22 cellular contexts compared by ENCODE assay signal in the genomic region with DNA sequence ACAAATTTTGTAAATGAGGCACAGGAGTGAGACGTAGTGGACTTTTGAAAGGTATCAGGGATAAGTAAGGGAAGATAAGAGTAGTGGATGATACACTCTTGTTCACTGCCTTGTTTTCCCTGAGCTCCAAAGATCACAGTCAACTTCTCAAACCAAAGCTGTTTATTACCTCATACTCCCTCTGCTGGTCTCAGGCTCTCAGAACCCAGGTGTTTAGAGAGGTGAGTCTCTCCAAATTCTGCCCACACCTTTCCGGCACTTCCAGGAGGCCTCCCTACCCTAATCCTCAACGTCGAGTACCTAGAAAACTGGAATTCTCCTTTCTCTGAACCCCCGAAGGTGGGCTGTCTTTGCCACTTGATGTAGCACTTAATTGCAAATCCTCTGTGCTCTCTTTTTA.
A peak's percentile ranks its signal among the peaks of the same experiment; 100 is the strongest.
DNase-seq lines count a peak whose midpoint lies in the region; ATAC-seq, FAIRE-seq and TF ChIP-seq lines count a peak whose summit lies in the region.
"Had no signal": no experiment of that assay in that cellular context is flagged by ENCODE, and none has a peak within 500 bp of the region (broad histone marks: within the 10 kb centered on the region; RNA-seq: fewer than 3 reads in every experiment).

No MANE protein-coding gene starts in this region.

- no peaks in the 10 kb centered on the region for H3K36me3 Mint-ChIP-seq in MCF 10A (ENCODE audit: insufficient read depth, unreplicated experiment)

- no peaks in the 10 kb centered on the region for H4K20me1 ChIP-seq in OCI-LY3 (ENCODE audit: insufficient read depth, low read length)
- H4K20me1 ChIP-seq: BLaER1 treated with 17β-estradiol and CSF1 and Interleukin-3, amounts not matched to agents 10 nM and 100 nM had no signal

- H3K27ac Mint-ChIP-seq in MCF 10A (ENCODE audit: low read depth, unreplicated experiment): no peak overlapping the region
- H3K27ac Mint-ChIP-seq: activated naive CD4-positive, alpha-beta T cell treated with anti-CD3 and anti-CD28 coated beads, Interleukin-2, amount 50 U/mL, for 72 hours; activated T-cell treated with anti-CD3 and anti-CD28 coated beads, Interleukin-2, amount 50 U/mL, for 72 hours had no signal

- H3K4me3 Mint-ChIP-seq in MCF 10A (ENCODE audit: unreplicated experiment): no peak overlapping the region
- H3K4me3 Mint-ChIP-seq: activated T-cell treated with anti-CD3 and anti-CD28 coated beads, Interleukin-2, amount 50 U/mL, for 72 hours had no signal

- H3K4me2 ChIP-seq in OCI-LY3 (ENCODE audit: low read length): no peak overlapping the region
- H3K4me2 ChIP-seq: BLaER1 treated with 17β-estradiol and CSF1 and Interleukin-3, amounts not matched to agents 10 nM and 100 nM had no signal

- no peak overlapping the region for H2AFZ ChIP-seq in OCI-LY3 (ENCODE audit: low read depth, low read length)

- H3K4me1 ChIP-seq in breast epithelium (no peaks in the 10 kb centered on the region), OCI-LY3 (ENCODE audit: low read length) (peaks cover 28% of the 10 kb centered on the region), small intestine (ENCODE audit: control insufficient read depth in 2 of 2, insufficient read depth in 1 of 2, low read depth in 1 of 2, low read length in 1 of 2) (no peaks in the 10 kb centered on the region)
- H3K4me1 ChIP-seq: HAP-1, tibial artery had no signal

- BruUV-seq in MCF 10A (replicated peaks; lab: Mats Ljungman, UMichigan): no TSS peak

- H3K36me3 ChIP-seq in breast epithelium (no peaks in the 10 kb centered on the region), OCI-LY3 (replicated peaks; ENCODE audit: low read depth, low read length) (no peaks in the 10 kb centered on the region), small intestine (ENCODE audit: control insufficient read depth in 2 of 2, insufficient read depth in 2 of 2, low read length in 2 of 2) (no peaks in the 10 kb centered on the region)
- H3K36me3 ChIP-seq: BLaER1 treated with 17β-estradiol and CSF1 and Interleukin-3, amounts not matched to agents 10 nM and 100 nM; HAP-1; tibial artery had no signal

- POLR2A ChIA-PET in MCF 10A (lab: Yijun Ruan, JAX): no interaction called here

- TF ChIP-seq CTCF in MCF 10A (IDR thresholded peaks at IDR 0.05; ENCODE audit: unreplicated experiment): no peak
- TF ChIP-seq CTCF in breast epithelium (IDR thresholded peaks at IDR 0.05): no peak
- TF ChIP-seq CTCF in OCI-LY3 (IDR thresholded peaks at IDR 0.05; ENCODE audit: low read depth, low read length): peak; percentile 50
- TF ChIP-seq CTCF in epithelial cell of esophagus (IDR thresholded peaks at IDR 0.05; ENCODE audit: insufficient read depth, low read depth, low read length, missing control alignments): peak; percentile 42

- ATAC-seq in HG03520 (IDR thresholded peaks at IDR 0.05; ENCODE audit: unreplicated experiment): no peak
- ATAC-seq: activated naive CD4-positive, alpha-beta T cell treated with anti-CD3 and anti-CD28 coated beads, Interleukin-2, amount 50 U/mL, for 72 hours; activated T-cell treated with anti-CD3 and anti-CD28 coated beads, Interleukin-2, amount 50 U/mL, for 72 hours; stimulated activated naive CD8-positive, alpha-beta T cell treated with anti-CD3 and anti-CD28 coated beads, Interleukin-15, Interleukin-2, amounts not matched to agents 100 U/mL and 50 U/mL, for 24 hours had no signal

- H3K27me3 Mint-ChIP-seq in MCF 10A (ENCODE audit: insufficient read depth, unreplicated experiment): no peaks in the 10 kb centered on the region

- H3K79me2 ChIP-seq in OCI-LY3 (ENCODE audit: low read length): no peaks in the 10 kb centered on the region

- H3K9me3 Mint-ChIP-seq in MCF 10A (ENCODE audit: unreplicated experiment): peaks cover 8% of the 10 kb centered on the region

- H3K9me3 ChIP-seq in breast epithelium: peaks cover 0 to 8% of the 10 kb centered on the region in 2 donors
- no peaks in the 10 kb centered on the region for H3K9me3 ChIP-seq in OCI-LY3 (ENCODE audit: insufficient read depth, low read length)
- H3K9me3 ChIP-seq in small intestine (ENCODE audit: control insufficient read depth, low read depth): no peaks in the 10 kb centered on the region
- H3K9me3 ChIP-seq: HAP-1, tibial artery had no signal

- peak; percentile 31 for DNase-seq in MCF 10A (ENCODE audit: unreplicated experiment)
- DNase-seq in breast epithelium (ENCODE audit: low spot score in 2 of 2): no peak
- peak; percentile 20 for DNase-seq in epithelial cell of esophagus (ENCODE audit: low read depth)
- peak; percentile 12 for DNase-seq in small intestine
- DNase-seq in NCI-H128 (lab: John Stamatoyannopoulos, UW; ENCODE audit: unreplicated experiment): no peak
- no peak for DNase-seq in dermis blood vessel endothelial cell
- DNase-seq: ACHN; activated CD4-positive, alpha-beta T cell treated with anti-CD3 and anti-CD28 coated beads for 1 hour; activated T-cell treated with anti-CD3 and anti-CD28 coated beads, Interleukin-2, amount 50 U/mL, for 72 hours; Calu3; effector memory CD4-positive, alpha-beta T cell; GDM1; Karpas-422; NCI-H1105 treated with DMSO at 0.1 percent for 48 hours; stimulated activated naive CD8-positive, alpha-beta T cell treated with anti-CD3 and anti-CD28 coated beads, Interleukin-15, Interleukin-2, amounts not matched to agents 100 U/mL and 50 U/mL, for 24 hours; tibial artery had no signal

- H3K27ac ChIP-seq in breast epithelium (no peak overlapping the region), OCI-LY3 (ENCODE audit: low read length) (no peak overlapping the region), small intestine (ENCODE audit: low read depth in 1 of 2, low read length in 1 of 2) (no peak overlapping the region)
- H3K27ac ChIP-seq: BLaER1 treated with 17β-estradiol and CSF1 and Interleukin-3, amounts not matched to agents 10 nM and 100 nM; skin epidermis; tibial artery had no signal

- WGBS in small intestine, 3 donors: 88 to 92% (median 89%) methylated on average over 5 of the region's 5 CpGs

- no peak overlapping the region for H3K9ac ChIP-seq in OCI-LY3 (ENCODE audit: low read length)
- H3K9ac ChIP-seq: BLaER1 treated with 17β-estradiol and CSF1 and Interleukin-3, amounts not matched to agents 10 nM and 100 nM had no signal

- H3K4me3 ChIP-seq in breast epithelium (no peak overlapping the region), OCI-LY3 (ENCODE audit: low read length) (no peak overlapping the region), epithelial cell of esophagus (ENCODE audit: low read length) (no peak overlapping the region), small intestine (ENCODE audit: low read depth in 1 of 2, low read length in 2 of 2) (no peak overlapping the region)
- H3K4me3 ChIP-seq: BLaER1 treated with 17β-estradiol and CSF1 and Interleukin-3, amounts not matched to agents 10 nM and 100 nM; HAP-1; skin epidermis; tibial artery had no signal

- intact Hi-C loops in MCF 10A (cut with micrococcal nuclease): loop anchor here (10.0 kb wide), 1 partner anchor 628 kb away; no protein-coding TSS in a partner anchor
- intact Hi-C loops in breast epithelium (cut with DNase I; ENCODE audit: low total_unique reads): no loop called here

- TF ChIP-seq POLR2A in breast epithelium (IDR thresholded peaks at IDR 0.05): no peak

- no peak for FAIRE-seq in small intestine (lab: Jason Lieb, UNC)

- H3K27me3 ChIP-seq in breast epithelium (no peaks in the 10 kb centered on the region), OCI-LY3 (ENCODE audit: low read depth, low read length) (no peaks in the 10 kb centered on the region), small intestine (ENCODE audit: control insufficient read depth in 2 of 2, insufficient read depth in 2 of 2, low read length in 2 of 2) (no peaks in the 10 kb centered on the region)
- H3K27me3 ChIP-seq: BLaER1 treated with 17β-estradiol and CSF1 and Interleukin-3, amounts not matched to agents 10 nM and 100 nM; tibial artery had no signal

- CTCF ChIA-PET in MCF 10A (lab: Yijun Ruan, JAX): interaction anchor here (0.6 kb wide), 2 partner anchors 98 to 183 kb away, joined by 3 to 4 read pairs; no protein-coding TSS in a partner anchor

- H3K4me1 Mint-ChIP-seq in MCF 10A (ENCODE audit: insufficient read depth, unreplicated experiment): no peaks in the 10 kb centered on the region

Comparison
In these comparisons a context has a peak if more than half of its experiments do, and no peak if none do; other contexts are left out.
1. DNase-seq: peak in MCF 10A (single experiment), epithelial cell of esophagus (single experiment) and small intestine (single experiment); none in breast epithelium (0 of 2), NCI-H128 (single experiment) and dermis blood vessel endothelial cell (single experiment).
2. CTCF ChIP-seq: peak in OCI-LY3 (single experiment) and epithelial cell of esophagus (single experiment); none in MCF 10A (single experiment) and breast epithelium (0 of 3).